ENCODE assay signal across 15 cellular contexts in genomic region chr11:123628936-123629683, GRCh38. TPM values are rescaled to one million over a fixed set of nuclear protein-coding genes. Genes with fewer than 3 reads are reported as not detected.
DNase-seq lines count a peak whose midpoint lies in the region; ATAC-seq, FAIRE-seq and TF ChIP-seq lines count a peak whose summit lies in the region.
"Had no signal": no experiment of that assay in that cellular context is flagged by ENCODE, and none has a peak within 500 bp of the region (broad histone marks: within the 10 kb centered on the region; RNA-seq: fewer than 3 reads in every experiment).

No MANE protein-coding gene starts in this region.

- H3K27me3 ChIP-seq in right lobe of liver (no peaks in the 10 kb centered on the region), HepG2 (ENCODE audit: control insufficient read depth in 1 of 2, insufficient read depth in 2 of 2, low read length in 2 of 2) (0 out of 5 replicates have a peak, but pooled peaks cover 0 to 2% of the 10 kb centered on the region in 2 experiments), left lung (no peaks in the 10 kb centered on the region)
- H3K27me3 ChIP-seq: Peyer's patch had no signal

- H3K79me2 ChIP-seq in HepG2 (ENCODE audit: insufficient read depth, low read length), result no peaks in the 10 kb centered on the region

- FAIRE-seq in HepG2 (lab: Jason Lieb, UNC), result no peak

- CTCF ChIA-PET in HepG2 (lab: Yijun Ruan, JAX; ENCODE audit: low intra/inter-chr PET ratio, low total read pairs), result no interaction called here

- H3K9me3 ChIP-seq in right lobe of liver, result no peaks in the 10 kb centered on the region
- no peaks in the 10 kb centered on the region for H3K9me3 ChIP-seq in HepG2 (ENCODE audit: low read length)
- no peaks in the 10 kb centered on the region for H3K9me3 ChIP-seq in left lung
- H3K9me3 ChIP-seq: Peyer's patch had no signal

- no peak overlapping the region for H3K9ac ChIP-seq in HepG2 (ENCODE audit: insufficient read depth, low read depth, low read length)

- TF ChIP-seq EP300 in HepG2 (IDR thresholded peaks at IDR 0.05; ENCODE audit: low read depth in 2 of 2, low read length in 2 of 2), result no peak
- no peak for TF ChIP-seq EP300 in HepG2 (CRISPR knock-in tag; IDR thresholded peaks at IDR 0.05; ENCODE audit: borderline replicate concordance)

- H3K4me1 ChIP-seq in right lobe of liver (no peaks in the 10 kb centered on the region), HepG2 (ENCODE audit: insufficient read depth, low read length) (no peaks in the 10 kb centered on the region), left lung (no peaks in the 10 kb centered on the region)
- H3K4me1 ChIP-seq: Peyer's patch had no signal

- peak in 2 of 3 donors; percentile 55 to 67 for DNase-seq in right lobe of liver
- no peak for DNase-seq in HepG2 (ENCODE audit: low spot score)
- peak in 1 of 2 donors; percentile 49 for DNase-seq in left lung
- DNase-seq in NCI-H1105 treated with DMSO at 0.1 percent for 48 hours (lab: John Stamatoyannopoulos, UW), result no peak
- no peak for DNase-seq in Ammon's horn (ENCODE audit: low spot score)
- no peak for DNase-seq in NCI-H2171 treated with DMSO at 0.1 percent for 48 hours (lab: John Stamatoyannopoulos, UW)
- DNase-seq: activated gamma-delta T cell treated with Interleukin-2 at 50 U/mL for 16 hours; GF-D8; natural killer cell; NCI-H1417 treated with DMSO at 0.1 percent for 48 hours; stimulated activated CD4-positive, alpha-beta T cell treated with anti-CD3 and anti-CD28 coated beads, Interleukin-1b, Interleukin-23, amount 100 ng/mL, for 48 hours had no signal

- WGBS in right lobe of liver (ENCODE audit: insufficient coverage, low coverage, low lambda C conversion rate, missing lambda C conversion rate), result 53% methylated on average over 10 of the region's 10 CpGs
- 29% methylated on average over 6 of the region's 10 CpGs for WGBS in HepG2 (ENCODE audit: low lambda C conversion rate)

- in situ Hi-C loops in HepG2 (cut with HindIII; ENCODE audit: extremely low pct_ligation_motif_present, low pct_unique_long_range_greater_than_20kb), result no loop called here

- no TSS peak for BruUV-seq in HepG2 (replicated peaks; lab: Mats Ljungman, UMichigan)

- H3K4me3 ChIP-seq in right lobe of liver (no peak overlapping the region), HepG2 (replicated peaks in 1 of 3; ENCODE audit: insufficient read depth in 1 of 3, low read depth in 2 of 3, low read length in 3 of 3) (no peak overlapping the region), left lung (no peak overlapping the region)
- H3K4me3 ChIP-seq: Peyer's patch had no signal

- H3K27ac ChIP-seq in right lobe of liver (no peak overlapping the region), HepG2 (ENCODE audit: extremely low read length, insufficient read depth, low read length) (no peak overlapping the region), cingulate gyrus (ENCODE audit: low read depth, low read length) (peak overlapping the region; percentile 8), left lung (no peak overlapping the region)
- H3K27ac ChIP-seq: Peyer's patch had no signal

- ATAC-seq in right lobe of liver (peak; percentile 43 to 78 (median 54)), HepG2 (no peak), left lung (peak; percentile 75), HG02884 (IDR thresholded peaks at IDR 0.05; ENCODE audit: unreplicated experiment) (no peak)
- ATAC-seq: activated CD4-positive, CD25-positive, alpha-beta regulatory T cell treated with anti-CD3 and anti-CD28 coated beads, Interleukin-2, amount 50 U/mL, for 24 hours; natural killer cell had no signal

- H3K4me2 ChIP-seq in HepG2 (ENCODE audit: low read depth, low read length), result no peak overlapping the region

- intact Hi-C loops in right lobe of liver (cut with DNase I), result no loop called here
- intact Hi-C loops in HepG2 (cut with micrococcal nuclease; ENCODE audit: unreplicated experiment), result no loop called here
- intact Hi-C loops in left lung (cut with DNase I), result no loop called here

- no peak for TF ChIP-seq RAD21 in HepG2 (CRISPR knock-in tag; IDR thresholded peaks at IDR 0.05)

- H2AFZ ChIP-seq in HepG2 (ENCODE audit: low read length), result no peak overlapping the region

- no peak for TF ChIP-seq CTCF in right lobe of liver (IDR thresholded peaks at IDR 0.05)
- no peak for TF ChIP-seq CTCF in HepG2 (CRISPR knock-in tag; IDR thresholded peaks at IDR 0.05)
- no peak for TF ChIP-seq CTCF in left lung (IDR thresholded peaks at IDR 0.05)

- TF ChIP-seq POLR2A in right lobe of liver (IDR thresholded peaks at IDR 0.05) (no peak), HepG2 (IDR thresholded peaks at IDR 0.05; ENCODE audit: insufficient read depth in 1 of 2, low read depth in 2 of 2, low read length in 2 of 2) (no peak)

- no peaks in the 10 kb centered on the region for H4K20me1 ChIP-seq in HepG2 (ENCODE audit: insufficient read depth, low read length)

- POLR2A ChIA-PET in HepG2 (lab: Yijun Ruan, JAX), result no interaction called here

- H3K36me3 ChIP-seq in right lobe of liver (no peaks in the 10 kb centered on the region), HepG2 (replicated peaks in 1 of 2; ENCODE audit: control insufficient read depth in 1 of 2, insufficient read depth in 2 of 2, low read length in 2 of 2) (no peaks in the 10 kb centered on the region), left lung (no peaks in the 10 kb centered on the region)

TF ChIP-seq in HepG2, 621 proteins besides CTCF, POLR2A, EP300 and RAD21:
- TF ChIP-seq ZNF563 (CRISPR knock-in tag; IDR thresholded peaks at IDR 0.05), result no peak
- no peak for TF ChIP-seq SP5 (CRISPR knock-in tag; IDR thresholded peaks at IDR 0.05; ENCODE audit: borderline replicate concordance, low read depth)
- no peak for TF ChIP-seq ZFP1 (CRISPR knock-in tag; IDR thresholded peaks at IDR 0.05)
- no peak for TF ChIP-seq GATAD2A (CRISPR knock-in tag; IDR thresholded peaks at IDR 0.05)
- no peak for TF ChIP-seq JUNB (CRISPR knock-in tag; IDR thresholded peaks at IDR 0.05; ENCODE audit: borderline replicate concordance)
- TF ChIP-seq MTA1 (CRISPR knock-in tag; IDR thresholded peaks at IDR 0.05; ENCODE audit: borderline replicate concordance), result no peak
- TF ChIP-seq TAF1 (CRISPR knock-in tag; IDR thresholded peaks at IDR 0.05), result no peak
- TF ChIP-seq SRY (CRISPR knock-in tag; IDR thresholded peaks at IDR 0.05), result no peak
- TF ChIP-seq MEIS1 (CRISPR knock-in tag; IDR thresholded peaks at IDR 0.05; ENCODE audit: borderline replicate concordance), result no peak
- TF ChIP-seq ZNF746 (CRISPR knock-in tag; IDR thresholded peaks at IDR 0.05), result no peak

RNA-seq across cellular contexts. Expression of gene SCN3B, which starts 25.3 kb away (rescaled TPM):
- total RNA-seq in right lobe of liver, result under 1 TPM in 5 of 6 experiments, not detected in 1; 0.04 to 0.20 (median 0.09) TPM
- total RNA-seq in HepG2 (2016; rRNA removed; fragmentation: Illumina TruSeq; extraction: Trizol), result 0.07 TPM in 1 of 2 replicates, not detected in the other
- total RNA-seq in HepG2 (2016; cell fraction: cytosol; rRNA removed; fragmentation: Illumina TruSeq; extraction: Trizol; ENCODE audit: low read depth), result not detected in 2 replicates
- 0.11 TPM in 1 of 2 replicates, not detected in the other for total RNA-seq in HepG2 (2016; cell fraction: insoluble cytoplasmic fraction; rRNA removed; fragmentation: Illumina TruSeq; extraction: Trizol)
- 0.03 TPM in 1 of 2 replicates, not detected in the other for total RNA-seq in HepG2 (2016; cell fraction: membrane; rRNA removed; fragmentation: Illumina TruSeq; extraction: Trizol)
- not detected in 2 replicates for total RNA-seq in HepG2 (2016; cell fraction: nucleus; rRNA removed; fragmentation: Illumina TruSeq; extraction: Trizol)
- 0.05 and 0.11 TPM in 2 replicates for polyA plus RNA-seq in HepG2 (2011; rRNA removed)
- polyA plus RNA-seq in HepG2 (2011; cell fraction: cytosol; rRNA removed), result 0.04 and 0.07 TPM in 2 replicates
- 0.06 and 0.07 TPM in 2 replicates for polyA plus RNA-seq in HepG2 (2011; cell fraction: nucleus; rRNA removed)
- 0.05 and 0.07 TPM in 2 replicates for polyA plus RNA-seq in HepG2 (2012)
- polyA plus RNA-seq in HepG2 (2016; cell fraction: cytosol; fragmentation: Illumina TruSeq; extraction: Trizol; ENCODE audit: low read depth), result not detected in 2 replicates
- not detected in 2 replicates for polyA plus RNA-seq in HepG2 (2016; cell fraction: insoluble cytoplasmic fraction; fragmentation: Illumina TruSeq; extraction: Trizol; ENCODE audit: low read depth)
- polyA plus RNA-seq in HepG2 (2016; cell fraction: membrane; fragmentation: Illumina TruSeq; extraction: Trizol; ENCODE audit: low read depth), result not detected in 2 replicates
- polyA plus RNA-seq in HepG2 (2016; cell fraction: nucleus; fragmentation: Illumina TruSeq; extraction: Trizol; ENCODE audit: insufficient read depth, low read depth), result 0.11 and 0.40 TPM in 2 replicates
- polyA minus RNA-seq in HepG2 (2011; rRNA and poly(A)+ RNA removed; ENCODE audit: low replicate concordance), result 0.05 TPM in 1 of 2 replicates, not detected in the other
- 0.20 TPM in 1 of 2 replicates, not detected in the other for polyA minus RNA-seq in HepG2 (2011; cell fraction: cytosol; rRNA and poly(A)+ RNA removed)
- 0.12 and 0.52 TPM in 2 replicates for polyA minus RNA-seq in HepG2 (2011; cell fraction: nucleus; rRNA and poly(A)+ RNA removed)
- under 1 TPM; 0.61 to 0.86 TPM for total RNA-seq in left lung
- total RNA-seq: natural killer cell had no signal

Comparison
In these comparisons a context has a peak if more than half of its experiments do, and no peak if none do; other contexts are left out.
1. ATAC-seq: peak in right lobe of liver (4 of 4) and left lung (single experiment); none in HepG2 (single experiment) and HG02884 (single experiment).
2. DNase-seq: peak in right lobe of liver (2 of 3); none in HepG2 (single experiment), NCI-H1105 treated with DMSO at 0.1 percent for 48 hours (single experiment), Ammon's horn (single experiment) and NCI-H2171 treated with DMSO at 0.1 percent for 48 hours (single experiment).